ENCODE assay signal across 25 cellular contexts in the genomic region with DNA sequence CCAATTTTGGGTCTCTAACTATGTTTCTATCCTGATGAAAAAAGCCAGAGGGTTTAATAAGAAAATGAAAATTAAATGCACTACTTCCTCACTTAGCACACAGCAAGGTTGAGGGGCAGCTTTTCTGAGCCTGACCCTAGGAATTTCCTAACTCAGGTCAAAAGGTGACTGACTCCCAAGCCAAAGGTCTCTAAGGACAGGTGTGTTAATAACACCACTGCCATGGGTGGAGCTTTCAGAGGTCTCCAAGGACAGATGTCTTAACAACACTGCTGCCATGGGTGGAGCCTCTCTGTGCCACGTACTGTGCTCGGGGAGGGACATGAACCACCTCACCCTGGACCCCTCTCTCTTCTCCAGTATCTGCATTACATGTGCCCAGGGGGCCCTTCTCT.
"Had no signal": no experiment of that assay in that cellular context is flagged by ENCODE, and none has a peak within 500 bp of the region (broad histone marks: within the 10 kb centered on the region; RNA-seq: fewer than 3 reads in every experiment).

No MANE protein-coding gene starts in this region.

- H3K36me3 ChIP-seq: adrenal gland, sigmoid colon, upper lobe of left lung, vagina had no signal

- DNase-seq: activated CD4-positive, alpha-beta memory T cell treated with anti-CD3 and anti-CD28 coated beads for 36 hours; activated CD4-positive, alpha-beta T cell treated with anti-CD3 and anti-CD28 coated beads, Interleukin-2, amount 10 ng/mL, durations not matched to agents 24 days and 14 days; activated CD4-positive, CD25-positive, alpha-beta regulatory T cell treated with anti-CD3 and anti-CD28 coated beads, Interleukin-2, amount 50 U/mL, for 72 hours; activated CD8-positive, alpha-beta memory T cell treated with anti-CD3 and anti-CD28 coated beads, Interleukin-2, amount 50 U/mL, for 4 hours; activated effector memory CD4-positive, alpha-beta T cell treated with anti-CD3 and anti-CD28 coated beads, Interleukin-2, amount 50 U/mL, for 16 hours; activated naive CD4-positive, alpha-beta T cell treated with anti-CD3 and anti-CD28 coated beads for 36 hours; activated naive CD8-positive, alpha-beta T cell treated with anti-CD3 and anti-CD28 coated beads for 36 hours; activated T-cell treated with anti-CD3 and anti-CD28 coated beads, Interleukin-2, amount 50 U/mL, for 1 hour; adrenal gland; central memory CD4-positive, alpha-beta T cell; foreskin fibroblast; islet precursor cell; left colon; mucosa of descending colon; sigmoid colon; stimulated activated CD4-positive, alpha-beta T cell treated with anti-CD3 and anti-CD28 coated beads, Interleukin-1b, Interleukin-23, amount 100 ng/mL, for 48 hours; stimulated activated naive CD4-positive, alpha-beta T cell; T-helper 17 cell; T1000; upper lobe of left lung had no signal

- H3K4me1 ChIP-seq: adrenal gland, upper lobe of left lung, vagina had no signal

- H3K4me3 ChIP-seq: adrenal gland, lung, mucosa of descending colon, sigmoid colon, smooth muscle cell, upper lobe of left lung, vagina had no signal

- H3K27me3 ChIP-seq: adrenal gland, sigmoid colon, upper lobe of left lung, vagina had no signal

- ATAC-seq: esophagus mucosa, left colon, mucosa of descending colon, SK-N-SH treated with all-trans-retinoic acid at 6 μM for 48 hours, T-helper 17 cell had no signal

- H3K9me3 ChIP-seq: adrenal gland, mucosa of descending colon, sigmoid colon, upper lobe of left lung, vagina had no signal

- H3K27ac ChIP-seq: adrenal gland, sigmoid colon, upper lobe of left lung, vagina had no signal
